21 cellular contexts compared by ENCODE assay signal in genomic region chr5:13488254-13488931, GRCh38.
"Had no signal": no experiment of that assay in that cellular context is flagged by ENCODE, and none has a peak within 500 bp of the region (broad histone marks: within the 10 kb centered on the region; RNA-seq: fewer than 3 reads in every experiment).

No MANE protein-coding gene starts in this region.

- H3K4me3 ChIP-seq: colonic mucosa, tibial nerve had no signal

- H3K9me3 ChIP-seq: colonic mucosa, tibial nerve had no signal

- H3K27ac ChIP-seq: brain microvascular endothelial cell, colonic mucosa, tibial nerve had no signal

- H3K4me1 ChIP-seq: colonic mucosa, tibial nerve had no signal

- H3K27me3 ChIP-seq: brain microvascular endothelial cell, colonic mucosa, tibial nerve had no signal

- ATAC-seq: activated CD4-positive, CD25-positive, alpha-beta regulatory T cell treated with anti-CD3 and anti-CD28 coated beads, Interleukin-2, amount 50 U/mL, for 24 hours had no signal

- DNase-seq: activated CD4-positive, alpha-beta T cell treated with anti-CD3 and anti-CD28 coated beads, Interleukin-2, amount 50 U/mL, for 1 hour; aorta; brain microvascular endothelial cell; central memory CD4-positive, alpha-beta T cell; colonic mucosa; erythroblast; foreskin melanocyte; glutamatergic neuron; hippocampal formation; midbrain; occipital lobe; posterior cingulate gyrus; retina; stimulated activated CD4-positive, alpha-beta T cell treated with anti-CD3 and anti-CD28 coated beads, Interleukin-12 subunit alpha, Interleukin-12 subunit beta, amount 100 ng/mL, for 4 hours; stimulated activated CD4-positive, alpha-beta T cell treated with anti-CD3 and anti-CD28 coated beads, Interleukin-1b, Interleukin-23, amount 100 ng/mL, for 48 hours; stimulated activated CD8-positive, alpha-beta memory T cell treated with anti-CD3 and anti-CD28 coated beads, Interleukin-4, amount 100 ng/mL, for 48 hours; stimulated activated naive CD4-positive, alpha-beta T cell treated with Interleukin-2 at 50 U/mL for 16 hours had no signal

- H3K27ac Mint-ChIP-seq: activated T-helper 1 cell treated with anti-CD3 and anti-CD28 coated beads, Interleukin-12 subunit alpha, Interleukin-12 subunit beta, Interleukin-2, Interleukin-4 antibody, amounts not matched to agents 30 ng/mL and 10 ng/mL and 1 ng/mL, durations not matched to agents 14 hours and 24 hours and 36 hours; T-helper 2 cell treated with Interferon-gamma antibody and Interleukin-4, amounts not matched to agents 5 μg/mL and 100 μg/mL, for 36 hours had no signal

- H3K4me3 Mint-ChIP-seq: activated T-helper 1 cell treated with anti-CD3 and anti-CD28 coated beads, Interleukin-12 subunit alpha, Interleukin-12 subunit beta, Interleukin-2, Interleukin-4 antibody, amounts not matched to agents 30 ng/mL and 10 ng/mL and 1 ng/mL, durations not matched to agents 14 hours and 24 hours and 36 hours; T-helper 2 cell treated with Interferon-gamma antibody and Interleukin-4, amounts not matched to agents 5 μg/mL and 100 μg/mL, for 36 hours had no signal

- H3K36me3 ChIP-seq: brain microvascular endothelial cell, colonic mucosa, tibial nerve had no signal
